28 cellular contexts compared by ENCODE assay signal in the genomic region with DNA sequence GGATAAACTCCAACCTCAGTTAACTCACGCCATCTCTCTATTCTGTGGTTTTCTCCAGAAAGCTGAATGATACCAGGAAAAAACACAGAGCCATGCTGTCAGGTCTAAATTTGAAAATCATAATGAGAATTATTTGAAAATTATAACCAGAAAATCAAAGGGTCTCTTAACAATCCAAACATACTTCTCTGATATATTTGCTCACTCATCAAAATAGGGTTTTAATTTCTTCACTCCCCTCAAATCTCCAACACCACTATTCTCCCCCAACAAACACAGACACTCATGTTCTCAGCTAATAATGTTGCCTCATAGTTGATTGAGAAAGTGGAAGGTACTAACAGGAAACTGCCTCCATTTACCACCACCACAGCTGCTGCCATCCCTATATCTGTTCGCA.
"Had no signal": no experiment of that assay in that cellular context is flagged by ENCODE, and none has a peak within 500 bp of the region (broad histone marks: within the 10 kb centered on the region; RNA-seq: fewer than 3 reads in every experiment).

No MANE protein-coding gene starts in this region.

- H3K9me3 ChIP-seq: colonic mucosa, esophagus muscularis mucosa, esophagus squamous epithelium, gastrocnemius medialis, gastroesophageal sphincter, heart left ventricle had no signal

- H3K27ac ChIP-seq: colonic mucosa, coronary artery, dorsolateral prefrontal cortex, epithelial cell of prostate, esophagus muscularis mucosa, esophagus squamous epithelium, foreskin keratinocyte, gastrocnemius medialis, gastroesophageal sphincter, heart left ventricle, heart right ventricle had no signal

- FAIRE-seq: colon, endometrium, endothelial cell of umbilical vein, frontal cortex had no signal

- ATAC-seq: effector memory CD8-positive, alpha-beta T cell; esophagus mucosa; foreskin keratinocyte; gastrocnemius medialis; gastroesophageal sphincter; heart left ventricle; heart right ventricle had no signal

- H3K4me3 ChIP-seq: colonic mucosa, coronary artery, dorsolateral prefrontal cortex, esophagus muscularis mucosa, esophagus squamous epithelium, gastrocnemius medialis, gastroesophageal sphincter, heart left ventricle, heart right ventricle had no signal

- H3K27me3 ChIP-seq: colonic mucosa, esophagus muscularis mucosa, esophagus squamous epithelium, foreskin keratinocyte, gastrocnemius medialis, gastroesophageal sphincter, heart left ventricle, heart right ventricle had no signal

- H3K36me3 ChIP-seq: colonic mucosa, esophagus muscularis mucosa, esophagus squamous epithelium, gastrocnemius medialis, gastroesophageal sphincter, heart left ventricle, heart right ventricle had no signal

- DNase-seq: colonic mucosa; cortex of kidney; dermis blood vessel endothelial cell; dorsolateral prefrontal cortex; effector CD4-positive, alpha-beta T cell; effector CD8-positive, alpha-beta T cell; effector memory CD4-positive, alpha-beta T cell; effector memory CD8-positive, alpha-beta T cell; endodermal cell; erythroblast; esophagus squamous epithelium; foreskin fibroblast; foreskin keratinocyte; foreskin melanocyte; gastrocnemius medialis; glutamatergic neuron; head of caudate nucleus; heart left ventricle; heart right ventricle had no signal

- H3K4me1 ChIP-seq: colonic mucosa, esophagus muscularis mucosa, esophagus squamous epithelium, foreskin keratinocyte, gastrocnemius medialis, gastroesophageal sphincter, heart left ventricle, heart right ventricle had no signal
